19 cellular contexts compared by ENCODE assay signal in the genomic region with DNA sequence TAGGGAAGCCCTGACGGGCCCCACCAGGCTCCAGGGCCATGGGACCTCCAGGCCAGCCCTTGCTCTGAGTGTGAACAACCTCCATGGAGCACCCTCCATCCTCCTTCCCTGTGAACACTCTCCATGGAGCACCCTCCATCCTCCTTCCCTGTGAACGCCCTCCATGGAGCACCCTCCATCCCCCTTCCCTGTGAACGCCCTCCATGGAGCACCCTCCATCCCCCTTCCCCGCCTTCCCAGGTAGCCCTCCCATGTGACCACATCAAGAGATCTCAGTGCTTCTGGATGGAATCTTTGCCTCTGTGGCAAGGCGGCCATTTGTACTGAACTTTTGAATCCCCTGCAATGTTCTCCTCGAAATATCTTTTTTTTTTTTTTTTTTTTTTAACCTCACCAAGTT.
DNase-seq lines count a peak whose midpoint lies in the region; ATAC-seq and TF ChIP-seq lines count a peak whose summit lies in the region.
"Had no signal": no experiment of that assay in that cellular context is flagged by ENCODE, and none has a peak within 500 bp of the region (broad histone marks: within the 10 kb centered on the region; RNA-seq: fewer than 3 reads in every experiment).

No MANE protein-coding gene starts in this region.

- DNase-seq in activated CD8-positive, alpha-beta memory T cell treated with anti-CD3 and anti-CD28 coated beads, Interleukin-2, amount 50 U/mL, for 48 hours = peak; percentile 44
- no peak for DNase-seq in activated CD8-positive, alpha-beta memory T cell treated with anti-CD3 and anti-CD28 coated beads, Interleukin-2, amount 50 U/mL, for 4 hours
- no peak for DNase-seq in right lobe of liver
- no peak for DNase-seq in mesenchymal stem cell
- no peak for DNase-seq in stimulated activated naive B cell treated with anti-CD40 and anti-IgM and Interleukin-4, amounts not matched to agents 10 μg/mL and 1 μg/mL and 100 μg/mL, for 72 hours
- no peak for DNase-seq in SHP77 treated with DMSO at 0.1 percent for 48 hours (lab: John Stamatoyannopoulos, UW)
- DNase-seq in hypothalamus (lab: John Stamatoyannopoulos, UW) = no peak
- DNase-seq: BE2C; CD4-positive, CD25-positive, alpha-beta regulatory T cell; COR-L47; DMS 273 treated with DMSO at 0.1 percent for 48 hours; KBM-7; NCI-H1105 treated with DMSO at 0.1 percent for 48 hours; NCI-H1694; NCI-H2107; NCI-H510A treated with DMSO at 0.1 percent for 48 hours; NCI-H774; OCI-M1 had no signal

- H3K36me3 Mint-ChIP-seq in stimulated activated naive B cell treated with anti-CD40 and anti-IgM and Interleukin-4, amounts not matched to agents 10 μg/mL and 1 μg/mL and 100 μg/mL, for 72 hours = peaks cover 36 to 54% of the 10 kb centered on the region in 2 donors

- ATAC-seq in right lobe of liver = no peak
- ATAC-seq in stimulated activated naive B cell treated with anti-CD40 and anti-IgM and Interleukin-4, amounts not matched to agents 10 μg/mL and 1 μg/mL and 100 μg/mL, for 72 hours (replicated peaks) = no peak

- no peak overlapping the region for H3K4me3 Mint-ChIP-seq in stimulated activated naive B cell treated with anti-CD40 and anti-IgM and Interleukin-4, amounts not matched to agents 10 μg/mL and 1 μg/mL and 100 μg/mL, for 72 hours
- H3K4me3 Mint-ChIP-seq: CD4-positive, CD25-positive, alpha-beta regulatory T cell had no signal

- H3K27ac Mint-ChIP-seq in stimulated activated naive B cell treated with anti-CD40 and anti-IgM and Interleukin-4, amounts not matched to agents 10 μg/mL and 1 μg/mL and 100 μg/mL, for 72 hours = peak overlapping the region; percentile 3

- H3K4me3 ChIP-seq in liver (ENCODE audit: low read depth in 1 of 3, low read length in 3 of 3) = no peak overlapping the region
- no peak overlapping the region for H3K4me3 ChIP-seq in right lobe of liver
- H3K4me3 ChIP-seq in mesenchymal stem cell (ENCODE audit: insufficient read depth in 1 of 2, low read depth in 1 of 2, low read length in 2 of 2) = no peak overlapping the region

- no peak overlapping the region for H2AFZ ChIP-seq in mesenchymal stem cell (ENCODE audit: low read depth, low read length)

- H2AK5ac ChIP-seq in mesenchymal stem cell (ENCODE audit: low read length, severe bottlenecking) = no peak overlapping the region

- H3K4me1 ChIP-seq in liver (ENCODE audit: control insufficient read depth in 4 of 4, insufficient read depth in 4 of 4, low read length in 3 of 4) = no peaks in the 10 kb centered on the region
- H3K4me1 ChIP-seq in right lobe of liver = no peaks in the 10 kb centered on the region
- peaks cover 23% of the 10 kb centered on the region for H3K4me1 ChIP-seq in mesenchymal stem cell (ENCODE audit: control insufficient read depth, insufficient read depth, low read depth, low read length)

- H3K9ac ChIP-seq in liver (ENCODE audit: low read depth in 1 of 2, low read length in 2 of 2) = no peak overlapping the region
- no peak overlapping the region for H3K9ac ChIP-seq in mesenchymal stem cell (ENCODE audit: low read length)

- TF ChIP-seq POLR2A in right lobe of liver (IDR thresholded peaks at IDR 0.05) = no peak

- H3K9me3 ChIP-seq in liver (ENCODE audit: control insufficient read depth in 4 of 4, low read length in 3 of 4) (no peaks in the 10 kb centered on the region), right lobe of liver (no peaks in the 10 kb centered on the region), mesenchymal stem cell (ENCODE audit: control insufficient read depth, low read length) (no peaks in the 10 kb centered on the region)
- H3K9me3 ChIP-seq: BE2C had no signal

- TF ChIP-seq CTCF in liver (IDR thresholded peaks at IDR 0.05; ENCODE audit: low read depth, low read length, missing input control) (no peak), right lobe of liver (IDR thresholded peaks at IDR 0.05) (no peak)

- no peak overlapping the region for H2BK15ac ChIP-seq in mesenchymal stem cell (ENCODE audit: low read depth, poor library complexity, severe bottlenecking)

- H3K4me2 ChIP-seq in mesenchymal stem cell (ENCODE audit: low read length, poor library complexity, severe bottlenecking) = no peak overlapping the region

- H4K8ac ChIP-seq in mesenchymal stem cell (ENCODE audit: low read length) = peak overlapping the region; percentile 35

- H3K23ac ChIP-seq in mesenchymal stem cell (ENCODE audit: low read length in 2 of 2) = no peak overlapping the region

- peaks cover 13% of the 10 kb centered on the region for H3K79me1 ChIP-seq in mesenchymal stem cell (replicated peaks; ENCODE audit: low read length, poor library complexity, severe bottlenecking)

- no peaks in the 10 kb centered on the region for H3K27me3 Mint-ChIP-seq in stimulated activated naive B cell treated with anti-CD40 and anti-IgM and Interleukin-4, amounts not matched to agents 10 μg/mL and 1 μg/mL and 100 μg/mL, for 72 hours
- H3K27me3 Mint-ChIP-seq: CD4-positive, CD25-positive, alpha-beta regulatory T cell had no signal

- no peak for TF ChIP-seq RAD21 in liver (IDR thresholded peaks at IDR 0.05)

- H2BK5ac ChIP-seq in mesenchymal stem cell (ENCODE audit: low read depth, low read length, poor library complexity, severe bottlenecking) = no peak overlapping the region

- H3K27me3 ChIP-seq in liver (ENCODE audit: control insufficient read depth in 4 of 4, insufficient read depth in 4 of 4, low read length in 3 of 4) = no peaks in the 10 kb centered on the region
- H3K27me3 ChIP-seq in right lobe of liver = no peaks in the 10 kb centered on the region
- no peaks in the 10 kb centered on the region for H3K27me3 ChIP-seq in mesenchymal stem cell (ENCODE audit: control insufficient read depth in 1 of 2, insufficient read depth in 1 of 2, low read length in 2 of 2)
- H3K27me3 ChIP-seq: BE2C had no signal

- no peaks in the 10 kb centered on the region for H3K9me3 Mint-ChIP-seq in stimulated activated naive B cell treated with anti-CD40 and anti-IgM and Interleukin-4, amounts not matched to agents 10 μg/mL and 1 μg/mL and 100 μg/mL, for 72 hours
- H3K9me3 Mint-ChIP-seq: CD4-positive, CD25-positive, alpha-beta regulatory T cell had no signal

- H3K14ac ChIP-seq in mesenchymal stem cell (ENCODE audit: low read length in 2 of 2) = no peak overlapping the region

- no peak overlapping the region for H3K4ac ChIP-seq in mesenchymal stem cell (ENCODE audit: low read depth in 1 of 2, low read length in 2 of 2)

- H3K27ac ChIP-seq in liver (ENCODE audit: low read depth in 1 of 2, low read length in 2 of 2) = peak overlapping the region; percentile 19 to 40
- no peak overlapping the region for H3K27ac ChIP-seq in right lobe of liver
- H3K27ac ChIP-seq in mesenchymal stem cell (ENCODE audit: low read length, poor library complexity, severe bottlenecking) = no peak overlapping the region

- H3K36me3 ChIP-seq in liver (ENCODE audit: control insufficient read depth in 4 of 4, insufficient read depth in 3 of 4, low read depth in 1 of 4, low read length in 3 of 4) (no peaks in the 10 kb centered on the region), right lobe of liver (no peaks in the 10 kb centered on the region), mesenchymal stem cell (ENCODE audit: control insufficient read depth in 1 of 2, insufficient read depth in 2 of 2, low read depth in 1 of 2, low read length in 2 of 2) (peaks cover 11 to 24% of the 10 kb centered on the region in 2 experiments)

- intact Hi-C loops in right lobe of liver (cut with DNase I) = no loop called here

- peaks cover 42 to 67% of the 10 kb centered on the region in 2 donors for H3K4me1 Mint-ChIP-seq in stimulated activated naive B cell treated with anti-CD40 and anti-IgM and Interleukin-4, amounts not matched to agents 10 μg/mL and 1 μg/mL and 100 μg/mL, for 72 hours

- 94% methylated on average over 6 of the region's 6 CpGs for WGBS in liver
- WGBS in right lobe of liver (ENCODE audit: insufficient coverage, low coverage, low lambda C conversion rate, missing lambda C conversion rate) = 83% methylated on average over 6 of the region's 6 CpGs
- WGBS in mesenchymal stem cell = 94% methylated on average over 6 of the region's 6 CpGs

- H2BK12ac ChIP-seq in mesenchymal stem cell (ENCODE audit: low read length in 2 of 2) = peak overlapping the region in 1 of 2 experiments; percentile 25

- H2BK120ac ChIP-seq in mesenchymal stem cell (ENCODE audit: low read depth, low read length) = peak overlapping the region; percentile 51

- no peak overlapping the region for H4K91ac ChIP-seq in mesenchymal stem cell (ENCODE audit: low read length)

- no peak overlapping the region for H3K18ac ChIP-seq in mesenchymal stem cell (ENCODE audit: low read depth in 1 of 2, low read length in 2 of 2)

TF ChIP-seq in liver, 16 proteins besides CTCF, POLR2A, EP300 and RAD21:
- TF ChIP-seq JUND (IDR thresholded peaks at IDR 0.05) (no peak), HNF4G (IDR thresholded peaks at IDR 0.05) (no peak)

Comparison
In these comparisons a context has a peak if more than half of its experiments do, and no peak if none do; other contexts are left out.
1. H3K27ac ChIP-seq: peak in liver (2 of 2); none in right lobe of liver (0 of 3) and mesenchymal stem cell (single experiment).